ENCODE assay signal across 29 cellular contexts in the genomic region with DNA sequence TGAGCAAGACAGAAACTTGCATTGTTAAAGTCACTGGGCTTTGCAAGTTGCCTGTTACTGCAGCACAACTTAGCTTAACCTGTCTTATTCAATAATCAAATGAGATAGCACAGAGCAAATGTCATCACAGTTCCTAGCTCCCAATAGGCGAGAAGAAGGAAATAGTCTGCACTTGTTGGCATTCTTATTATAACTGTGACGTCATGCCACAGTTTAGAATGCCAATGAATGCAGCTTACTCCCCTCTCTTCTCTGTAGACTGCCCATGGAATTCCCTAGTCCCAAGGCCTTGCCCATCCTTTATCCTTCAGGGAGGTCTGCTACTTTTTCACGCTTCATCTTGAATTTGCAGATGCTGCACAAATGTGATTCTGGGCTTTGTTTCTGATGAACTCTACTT.
"Had no signal": no experiment of that assay in that cellular context is flagged by ENCODE, and none has a peak within 500 bp of the region (broad histone marks: within the 10 kb centered on the region; RNA-seq: fewer than 3 reads in every experiment).

No MANE protein-coding gene starts in this region.

- H3K27me3 Mint-ChIP-seq: dendritic cell treated with granulocyte-macrophage colony-stimulating factor and Interleukin-4, amounts not matched to agents 40 ng/mL and 50 ng/mL, for 4 days; effector memory CD8-positive, alpha-beta T cell had no signal

- H3K4me1 ChIP-seq: colonic mucosa, esophagus squamous epithelium, foreskin keratinocyte, gastrocnemius medialis, heart left ventricle, heart right ventricle had no signal

- H3K27ac Mint-ChIP-seq: dendritic cell treated with granulocyte-macrophage colony-stimulating factor and Interleukin-4, amounts not matched to agents 40 ng/mL and 50 ng/mL, for 4 days; effector memory CD8-positive, alpha-beta T cell; endodermal cell had no signal

- H3K36me3 ChIP-seq: colonic mucosa, esophagus muscularis mucosa, esophagus squamous epithelium, gastrocnemius medialis, gastroesophageal sphincter, heart left ventricle, heart right ventricle had no signal

- H3K9me3 ChIP-seq: colonic mucosa, esophagus muscularis mucosa, gastrocnemius medialis, gastroesophageal sphincter had no signal

- H3K4me3 Mint-ChIP-seq: dendritic cell treated with granulocyte-macrophage colony-stimulating factor and Interleukin-4, amounts not matched to agents 40 ng/mL and 50 ng/mL, for 4 days; effector memory CD8-positive, alpha-beta T cell; endodermal cell had no signal

- DNase-seq: colonic mucosa; cortex of kidney; dermis blood vessel endothelial cell; dorsolateral prefrontal cortex; effector CD4-positive, alpha-beta T cell; effector CD8-positive, alpha-beta T cell; effector memory CD4-positive, alpha-beta T cell; effector memory CD8-positive, alpha-beta T cell; endodermal cell; erythroblast; esophagus squamous epithelium; foreskin fibroblast; foreskin keratinocyte; foreskin melanocyte; gastrocnemius medialis; glutamatergic neuron; head of caudate nucleus; heart left ventricle; heart right ventricle had no signal

- H3K27ac ChIP-seq: colonic mucosa, coronary artery, dorsolateral prefrontal cortex, epithelial cell of prostate, esophagus muscularis mucosa, esophagus squamous epithelium, foreskin keratinocyte, gastrocnemius medialis, gastroesophageal sphincter, heart left ventricle, heart right ventricle had no signal

- H3K4me3 ChIP-seq: colonic mucosa, coronary artery, dorsolateral prefrontal cortex, esophagus muscularis mucosa, esophagus squamous epithelium, gastrocnemius medialis, gastroesophageal sphincter, heart left ventricle, heart right ventricle had no signal

- FAIRE-seq: colon, endometrium, endothelial cell of umbilical vein, frontal cortex had no signal

- ATAC-seq: effector memory CD8-positive, alpha-beta T cell; esophagus mucosa; foreskin keratinocyte; gastrocnemius medialis; gastroesophageal sphincter; heart left ventricle; heart right ventricle had no signal

- H3K27me3 ChIP-seq: colonic mucosa, esophagus muscularis mucosa, esophagus squamous epithelium, foreskin keratinocyte, gastrocnemius medialis, gastroesophageal sphincter had no signal
